In the genomic region with DNA sequence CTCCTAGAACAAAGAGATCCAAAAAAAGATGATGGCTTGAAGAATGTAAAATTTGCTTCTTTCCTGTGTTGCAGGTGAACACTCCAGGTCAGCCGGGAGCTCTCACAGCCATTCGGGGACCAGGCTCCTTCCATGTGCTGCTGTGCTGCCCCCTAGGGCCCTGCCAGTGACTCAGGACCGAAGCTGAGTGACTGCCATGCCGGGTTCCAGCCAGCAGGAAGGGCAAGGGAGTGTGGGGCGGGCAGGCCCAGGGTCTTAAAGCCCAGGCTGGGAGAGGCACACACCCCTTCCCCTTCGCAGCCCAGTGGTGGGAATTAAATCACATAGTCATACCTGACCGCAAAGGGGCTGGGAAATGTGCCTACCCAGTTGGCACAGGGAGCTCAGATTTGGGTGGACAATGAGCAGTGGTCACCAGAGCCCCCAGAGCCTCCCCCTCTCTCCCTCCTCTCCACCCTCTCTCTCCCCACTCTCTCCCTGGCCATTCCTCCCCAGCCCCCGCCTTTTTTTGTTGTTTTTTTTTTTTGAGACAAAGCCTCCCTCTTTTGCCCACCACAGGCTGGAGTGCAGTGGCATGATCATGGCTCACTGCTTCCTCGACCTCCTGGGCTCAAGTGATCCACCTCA, we compare ENCODE assay signal across 8 cellular contexts. TPM values are rescaled to one million over a fixed set of nuclear protein-coding genes. Genes with fewer than 3 reads are reported as not detected.
DNase-seq lines count a peak whose midpoint lies in the region; ATAC-seq and TF ChIP-seq lines count a peak whose summit lies in the region.

No MANE protein-coding gene starts in this region.

- intact Hi-C loops in mammary epithelial cell (cut with micrococcal nuclease) = loop anchor here (1.0 kb wide), 3 partner anchors 105 to 240 kb away; no protein-coding TSS in a partner anchor

- peak; percentile 71 for ATAC-seq in stimulated activated memory B cell treated with anti-CD40 and anti-IgM and Interleukin-4, amounts not matched to agents 10 μg/mL and 1 μg/mL and 100 μg/mL, for 72 hours
- no peak for ATAC-seq in GM18870 (IDR thresholded peaks at IDR 0.05; ENCODE audit: unreplicated experiment)

- no peaks in the 10 kb centered on the region for H3K4me1 ChIP-seq in mammary epithelial cell (ENCODE audit: insufficient read depth, low read length)

- in situ Hi-C loops in mammary epithelial cell (cut with MboI; ENCODE audit: low sequenced_read_pairs in 2 of 2) = loop anchor here (5.0 to 25.0 kb wide), 4 partner anchors 171 to 326 kb away; a partner anchor contains a TSS

- DNase-seq in activated naive CD4-positive, alpha-beta T cell treated with Interleukin-2 at 50 U/mL for 16 hours = peak; percentile 55
- no peak for DNase-seq in activated naive CD4-positive, alpha-beta T cell (lab: John Stamatoyannopoulos, UW)
- DNase-seq in NCI-H1694 (lab: John Stamatoyannopoulos, UW) = peak; percentile 72
- DNase-seq in SW 1271 (lab: John Stamatoyannopoulos, UW) = peak; percentile 39 to 68
- peak; percentile 46 for DNase-seq in mammary epithelial cell
- DNase-seq in left kidney (ENCODE audit: low read depth, low spot score) = peak; percentile 95

- no peak overlapping the region for H3K4me2 ChIP-seq in mammary epithelial cell (ENCODE audit: insufficient read depth, low read depth, low read length)

- H3K36me3 ChIP-seq in mammary epithelial cell (ENCODE audit: insufficient read depth, low read length) = no peaks in the 10 kb centered on the region

- no peak overlapping the region for H2AFZ ChIP-seq in mammary epithelial cell (ENCODE audit: low read depth, low read length)

- H3K27me3 ChIP-seq in mammary epithelial cell (ENCODE audit: insufficient read depth, low read length) = no peaks in the 10 kb centered on the region

- H3K79me2 ChIP-seq in mammary epithelial cell (ENCODE audit: insufficient read depth, low read length) = no peaks in the 10 kb centered on the region

- peak; percentile 73 to 83 for TF ChIP-seq CTCF in mammary epithelial cell (conservative IDR thresholded peaks at IDR 0.05 in 1 of 2, IDR thresholded peaks at IDR 0.05 in 1 of 2; ENCODE audit: extremely low read depth in 1 of 2, insufficient read depth in 1 of 2, low read depth in 1 of 2, low read length in 2 of 2)

- H3K27ac ChIP-seq in mammary epithelial cell (ENCODE audit: insufficient read depth, low read depth, low read length) = no peak overlapping the region

- H3K4me1 Mint-ChIP-seq in stimulated activated memory B cell treated with anti-CD40 and anti-IgM and Interleukin-4, amounts not matched to agents 10 μg/mL and 1 μg/mL and 100 μg/mL, for 72 hours = peaks cover 6% of the 10 kb centered on the region

- no peak overlapping the region for H3K4me3 Mint-ChIP-seq in stimulated activated memory B cell treated with anti-CD40 and anti-IgM and Interleukin-4, amounts not matched to agents 10 μg/mL and 1 μg/mL and 100 μg/mL, for 72 hours

- no peaks in the 10 kb centered on the region for H3K36me3 Mint-ChIP-seq in stimulated activated memory B cell treated with anti-CD40 and anti-IgM and Interleukin-4, amounts not matched to agents 10 μg/mL and 1 μg/mL and 100 μg/mL, for 72 hours

- H3K27ac Mint-ChIP-seq in stimulated activated memory B cell treated with anti-CD40 and anti-IgM and Interleukin-4, amounts not matched to agents 10 μg/mL and 1 μg/mL and 100 μg/mL, for 72 hours = no peak overlapping the region

- peaks cover 73% of the 10 kb centered on the region for H3K27me3 Mint-ChIP-seq in stimulated activated memory B cell treated with anti-CD40 and anti-IgM and Interleukin-4, amounts not matched to agents 10 μg/mL and 1 μg/mL and 100 μg/mL, for 72 hours

- H3K9ac ChIP-seq in mammary epithelial cell (ENCODE audit: insufficient read depth, low read length) = no peak overlapping the region

- no peaks in the 10 kb centered on the region for H3K9me3 ChIP-seq in mammary epithelial cell (replicated peaks; ENCODE audit: insufficient read depth, low read length)

- no TSS peak for BruUV-seq in mammary epithelial cell (replicated peaks; lab: Mats Ljungman, UMichigan)

- H4K20me1 ChIP-seq in mammary epithelial cell (ENCODE audit: insufficient read depth, low read length) = no peaks in the 10 kb centered on the region

- H3K9me3 Mint-ChIP-seq in stimulated activated memory B cell treated with anti-CD40 and anti-IgM and Interleukin-4, amounts not matched to agents 10 μg/mL and 1 μg/mL and 100 μg/mL, for 72 hours = no peaks in the 10 kb centered on the region

- CTCF ChIA-PET in mammary epithelial cell (lab: Charles Lee; ENCODE audit: low non-redundant PET) = interaction anchor here (0.5 to 2.0 kb wide), 6 partner anchors 87 to 171 kb away, joined by 3 to 25 read pairs (median 4); no protein-coding TSS in a partner anchor

- H3K4me3 ChIP-seq in mammary epithelial cell (replicated peaks in 1 of 3; ENCODE audit: insufficient read depth in 1 of 3, low read depth in 2 of 3, low read length in 3 of 3) = no peak overlapping the region

- dilution Hi-C loops in mammary epithelial cell (cut with HindIII; ENCODE audit: low sequenced_read_pairs) = no loop called here

- 27% methylated on average over 7 of the region's 9 CpGs for WGBS in mammary epithelial cell (ENCODE audit: low coverage, missing lambda C conversion rate)

RNA-seq across cellular contexts. Expression of a gene that starts 11.5 kb away (rescaled TPM):
- 1 to 10 TPM; 2.8 to 3.2 TPM for total RNA-seq in mammary epithelial cell
- 2.4 TPM for polyA plus RNA-seq in mammary epithelial cell
- polyA minus RNA-seq in mammary epithelial cell = not detected

RNA-seq across cellular contexts. Expression of a gene that starts 41.8 kb away (rescaled TPM):
- 10 to 100 TPM; 30.3 to 51.0 TPM for total RNA-seq in mammary epithelial cell
- 21.9 TPM for polyA plus RNA-seq in mammary epithelial cell
- 34.6 TPM for polyA minus RNA-seq in mammary epithelial cell

RNA-seq across cellular contexts. Expression of a gene that starts 57.5 kb away (rescaled TPM):
- 1 to 10 TPM in 1 of 2 donors, under 1 TPM in 1; 0.17 to 4.2 TPM for total RNA-seq in mammary epithelial cell
- polyA plus RNA-seq in mammary epithelial cell = 0.71 TPM
- polyA minus RNA-seq in mammary epithelial cell = 0.78 TPM

Comparison
In these comparisons a context has a peak if more than half of its experiments do, and no peak if none do; other contexts are left out.
1. DNase-seq: peak in activated naive CD4-positive, alpha-beta T cell treated with Interleukin-2 at 50 U/mL for 16 hours (single experiment), NCI-H1694 (single experiment), SW 1271 (2 of 2), mammary epithelial cell (single experiment) and left kidney (single experiment); none in activated naive CD4-positive, alpha-beta T cell (0 of 4).